ENCODE assay signal across 18 cellular contexts in the genomic region with DNA sequence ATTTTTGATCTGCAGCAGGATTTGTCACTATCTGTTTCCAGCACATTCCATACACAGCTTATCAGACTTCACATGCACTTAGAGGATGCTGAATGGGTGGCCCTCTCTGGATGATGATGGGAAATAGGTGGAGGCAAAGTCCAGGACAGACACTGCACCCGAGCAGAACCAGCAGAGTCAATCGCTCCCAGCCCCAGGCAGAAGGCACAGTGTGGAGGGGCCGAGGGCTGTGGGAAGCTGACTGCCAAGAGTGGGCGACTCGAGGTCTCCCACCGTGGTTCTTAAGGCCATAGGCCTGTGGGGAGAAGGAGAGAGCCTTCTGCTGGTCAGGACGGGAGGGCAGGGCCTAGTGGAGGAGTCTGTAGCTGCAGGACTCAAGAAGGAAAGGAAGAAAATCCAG.
DNase-seq lines count a peak whose midpoint lies in the region; ATAC-seq and TF ChIP-seq lines count a peak whose summit lies in the region.
"Had no signal": no experiment of that assay in that cellular context is flagged by ENCODE, and none has a peak within 500 bp of the region (broad histone marks: within the 10 kb centered on the region; RNA-seq: fewer than 3 reads in every experiment).

No MANE protein-coding gene starts in this region.

- no peak for ATAC-seq in heart right ventricle
- ATAC-seq: A549; CD8-positive, alpha-beta T cell had no signal

- H3K9me3 ChIP-seq in heart right ventricle (no peaks in the 10 kb centered on the region), endodermal cell (ENCODE audit: control insufficient read depth, low read length) (no peaks in the 10 kb centered on the region), spleen (no peaks in the 10 kb centered on the region)
- H3K9me3 ChIP-seq: A549, Caco-2 had no signal

- no peaks in the 10 kb centered on the region for H3K9me3 Mint-ChIP-seq in endodermal cell
- no peaks in the 10 kb centered on the region for H3K9me3 Mint-ChIP-seq in activated naive CD4-positive, alpha-beta T cell treated with anti-CD3 and anti-CD28 coated beads for 36 hours
- H3K9me3 Mint-ChIP-seq: CD4-positive, alpha-beta T cell; CD8-positive, alpha-beta T cell had no signal

- no peak overlapping the region for H3K27ac Mint-ChIP-seq in endodermal cell
- no peak overlapping the region for H3K27ac Mint-ChIP-seq in activated naive CD4-positive, alpha-beta T cell treated with anti-CD3 and anti-CD28 coated beads for 36 hours
- H3K27ac Mint-ChIP-seq: B cell; CD4-positive, alpha-beta T cell; CD8-positive, alpha-beta T cell had no signal

- DNase-seq in cardiac septum (ENCODE audit: low spot score) (peak; percentile 67), heart right ventricle (no peak), endodermal cell (no peak), spleen (peak; percentile 54), SK-N-DZ (ENCODE audit: low spot score) (no peak)
- DNase-seq in activated naive CD4-positive, alpha-beta T cell treated with anti-CD3 and anti-CD28 coated beads for 36 hours, result no peak
- DNase-seq: AML-193; Caco-2; Calu3; CD4-positive, alpha-beta T cell; CD8-positive, alpha-beta T cell; DMS79 treated with DMSO at 0.1 percent for 48 hours; GF-D8 had no signal

- no peak overlapping the region for H3K4me3 Mint-ChIP-seq in endodermal cell
- H3K4me3 Mint-ChIP-seq in activated naive CD4-positive, alpha-beta T cell treated with anti-CD3 and anti-CD28 coated beads for 36 hours, result no peak overlapping the region
- H3K4me3 Mint-ChIP-seq: B cell; CD4-positive, alpha-beta T cell; CD8-positive, alpha-beta T cell had no signal

- H3K4me1 ChIP-seq in heart right ventricle (no peaks in the 10 kb centered on the region), endodermal cell (ENCODE audit: control insufficient read depth, insufficient read depth, low read length) (no peaks in the 10 kb centered on the region), spleen (no peaks in the 10 kb centered on the region)
- H3K4me1 ChIP-seq: A549, Caco-2 had no signal

- no peaks in the 10 kb centered on the region for H3K4me1 Mint-ChIP-seq in endodermal cell
- no peaks in the 10 kb centered on the region for H3K4me1 Mint-ChIP-seq in activated naive CD4-positive, alpha-beta T cell treated with anti-CD3 and anti-CD28 coated beads for 36 hours (ENCODE audit: low read depth)
- H3K4me1 Mint-ChIP-seq: B cell had no signal

- H3K27me3 Mint-ChIP-seq in endodermal cell (ENCODE audit: insufficient read depth), result no peaks in the 10 kb centered on the region
- H3K27me3 Mint-ChIP-seq in activated naive CD4-positive, alpha-beta T cell treated with anti-CD3 and anti-CD28 coated beads for 36 hours (ENCODE audit: low read depth), result no peaks in the 10 kb centered on the region
- H3K27me3 Mint-ChIP-seq: B cell; CD4-positive, alpha-beta T cell had no signal

- no peaks in the 10 kb centered on the region for H3K36me3 Mint-ChIP-seq in endodermal cell (ENCODE audit: low read depth)
- no peaks in the 10 kb centered on the region for H3K36me3 Mint-ChIP-seq in activated naive CD4-positive, alpha-beta T cell treated with anti-CD3 and anti-CD28 coated beads for 36 hours (ENCODE audit: low read depth)
- H3K36me3 Mint-ChIP-seq: CD8-positive, alpha-beta T cell had no signal

- TF ChIP-seq POLR2A in spleen (IDR thresholded peaks at IDR 0.05), result no peak

- intact Hi-C loops in cardiac septum (cut with DNase I), result no loop called here
- intact Hi-C loops in heart right ventricle (cut with DNase I), result no loop called here
- intact Hi-C loops in spleen (cut with DNase I; ENCODE audit: low total_unique reads), result no loop called here
- intact Hi-C loops in activated naive CD4-positive, alpha-beta T cell treated with anti-CD3 and anti-CD28 coated beads for 36 hours (cut with micrococcal nuclease), result no loop called here

- CTCF ChIA-PET in activated naive CD4-positive, alpha-beta T cell treated with anti-CD3 and anti-CD28 coated beads for 36 hours (lab: Charles Lee), result no interaction called here

- no peak overlapping the region for H3K4me3 ChIP-seq in heart right ventricle
- H3K4me3 ChIP-seq in endodermal cell (ENCODE audit: low read length), result no peak overlapping the region
- no peak overlapping the region for H3K4me3 ChIP-seq in spleen
- H3K4me3 ChIP-seq: A549; BLaER1 treated with 17β-estradiol and CSF1 and Interleukin-3, amounts not matched to agents 10 nM and 100 nM had no signal

- no peak overlapping the region for H3K9ac ChIP-seq in endodermal cell (ENCODE audit: extremely low read depth, low read length, poor library complexity, severe bottlenecking)
- H3K9ac ChIP-seq: BLaER1 treated with 17β-estradiol and CSF1 and Interleukin-3, amounts not matched to agents 10 nM and 100 nM had no signal

- WGBS in heart right ventricle, 2 donors, result 81 to 86% methylated on average over 7 of the region's 7 CpGs
- WGBS in endodermal cell (ENCODE audit: insufficient coverage in 1 of 2, insufficient read length in 1 of 2), 2 experiments, result 90 to 92% methylated on average over 6 to 7 of the region's 7 CpGs
- WGBS in spleen, 5 donors, result 79 to 94% (median 85%) methylated on average over 7 of the region's 7 CpGs

- TF ChIP-seq CTCF in heart right ventricle (IDR thresholded peaks at IDR 0.05) (no peak), endodermal cell (conservative IDR thresholded peaks at IDR 0.05) (peak; percentile 36), spleen (IDR thresholded peaks at IDR 0.05 in 8 of 11, conservative IDR thresholded peaks at IDR 0.05 in 3 of 11) (no peak)

- H3K27me3 ChIP-seq in heart right ventricle, result peaks cover 0 to 3% (median 0%) of the 10 kb centered on the region in 7 donors
- no peaks in the 10 kb centered on the region for H3K27me3 ChIP-seq in endodermal cell (ENCODE audit: control insufficient read depth, insufficient read depth, low read length, poor library complexity, severe bottlenecking)
- H3K27me3 ChIP-seq in spleen (replicated peaks in 1 of 7), result peaks cover 0 to 7% (median 0%) of the 10 kb centered on the region in 7 donors

- no peaks in the 10 kb centered on the region for H3K36me3 ChIP-seq in heart right ventricle
- no peaks in the 10 kb centered on the region for H3K36me3 ChIP-seq in endodermal cell (ENCODE audit: control insufficient read depth, insufficient read depth, low read length)
- H3K36me3 ChIP-seq in spleen, result no peaks in the 10 kb centered on the region
- H3K36me3 ChIP-seq: BLaER1 treated with 17β-estradiol and CSF1 and Interleukin-3, amounts not matched to agents 10 nM and 100 nM had no signal

- H3K27ac ChIP-seq in heart right ventricle (no peak overlapping the region), endodermal cell (ENCODE audit: low read depth, low read length) (no peak overlapping the region), spleen (no peak overlapping the region)
- H3K27ac ChIP-seq: 22Rv1; A549; BLaER1 treated with 17β-estradiol and CSF1 and Interleukin-3, amounts not matched to agents 10 nM and 100 nM; C4-2B had no signal

Comparison
In these comparisons a context has a peak if more than half of its experiments do, and no peak if none do; other contexts are left out.
1. DNase-seq: peak in cardiac septum (single experiment) and spleen (single experiment); none in heart right ventricle (0 of 2), endodermal cell (single experiment), activated naive CD4-positive, alpha-beta T cell treated with anti-CD3 and anti-CD28 coated beads for 36 hours (single experiment) and SK-N-DZ (single experiment).